20 cellular contexts compared by ENCODE assay signal in the genomic region with DNA sequence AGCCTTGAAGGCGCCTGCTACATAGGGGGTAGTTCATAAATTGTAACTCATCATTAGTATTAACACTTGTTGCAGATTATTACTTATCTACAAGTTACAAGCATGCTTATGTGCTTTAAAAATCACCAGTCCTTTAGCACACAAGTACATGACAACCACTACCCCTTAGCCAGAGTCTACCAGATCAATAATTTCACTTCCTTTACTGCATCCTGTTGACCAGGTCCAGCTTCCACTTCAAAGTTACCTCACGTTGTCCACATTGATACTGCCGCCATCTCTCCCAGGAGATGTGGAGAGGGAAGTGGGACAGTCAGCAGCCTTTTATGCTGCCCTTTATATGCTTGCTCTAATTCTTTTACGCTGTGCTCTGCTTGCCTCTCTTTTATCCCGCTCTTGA.
"Had no signal": no experiment of that assay in that cellular context is flagged by ENCODE, and none has a peak within 500 bp of the region (broad histone marks: within the 10 kb centered on the region; RNA-seq: fewer than 3 reads in every experiment).

No MANE protein-coding gene starts in this region.

- H3K9me3 Mint-ChIP-seq: activated T-cell treated with anti-CD3 and anti-CD28 coated beads, Interleukin-2, amount 50 U/mL, for 72 hours; stimulated activated memory B cell treated with anti-CD40 and anti-IgM and Interleukin-4, amounts not matched to agents 10 μg/mL and 1 μg/mL and 100 μg/mL, for 72 hours had no signal

- H3K27ac Mint-ChIP-seq: activated T-cell treated with anti-CD3 and anti-CD28 coated beads, Interleukin-2, amount 50 U/mL, for 72 hours; natural killer cell; stimulated activated memory B cell treated with anti-CD40 and anti-IgM and Interleukin-4, amounts not matched to agents 10 μg/mL and 1 μg/mL and 100 μg/mL, for 72 hours had no signal

- H3K4me3 Mint-ChIP-seq: activated T-cell treated with anti-CD3 and anti-CD28 coated beads, Interleukin-2, amount 50 U/mL, for 72 hours; central memory CD8-positive, alpha-beta T cell; natural killer cell; stimulated activated memory B cell treated with anti-CD40 and anti-IgM and Interleukin-4, amounts not matched to agents 10 μg/mL and 1 μg/mL and 100 μg/mL, for 72 hours had no signal

- H3K4me3 ChIP-seq: coronary artery, lung, smooth muscle cell had no signal

- H3K4me1 Mint-ChIP-seq: central memory CD8-positive, alpha-beta T cell; natural killer cell; stimulated activated memory B cell treated with anti-CD40 and anti-IgM and Interleukin-4, amounts not matched to agents 10 μg/mL and 1 μg/mL and 100 μg/mL, for 72 hours had no signal

- ATAC-seq: activated T-cell treated with anti-CD3 and anti-CD28 coated beads, Interleukin-2, amount 50 U/mL, for 72 hours; left lobe of liver; natural killer cell; sciatic nerve; stimulated activated memory B cell treated with anti-CD40 and anti-IgM and Interleukin-4, amounts not matched to agents 10 μg/mL and 1 μg/mL and 100 μg/mL, for 72 hours had no signal

- DNase-seq: activated CD4-positive, CD25-positive, alpha-beta regulatory T cell treated with anti-CD3 and anti-CD28 coated beads, Interleukin-2, amount 50 U/mL, for 72 hours; activated CD8-positive, alpha-beta memory T cell treated with anti-CD3 and anti-CD28 coated beads for 24 hours; activated CD8-positive, alpha-beta memory T cell treated with anti-CD3 and anti-CD28 coated beads, Interleukin-2, amount 50 U/mL, for 48 hours; activated effector memory CD4-positive, alpha-beta T cell treated with anti-CD3 and anti-CD28 coated beads, Interleukin-2, amount 50 U/mL, for 16 hours; activated naive CD4-positive, alpha-beta T cell treated with anti-CD3 and anti-CD28 coated beads, Interleukin-2, amount 50 U/mL, for 16 hours; activated T-cell treated with anti-CD3 and anti-CD28 coated beads, Interleukin-2, amount 50 U/mL, for 72 hours; erythroblast; foreskin melanocyte; glutamatergic neuron; hippocampal formation; islet precursor cell; natural killer cell; stimulated activated CD4-positive, alpha-beta T cell treated with anti-CD3 and anti-CD28 coated beads, Interleukin-4, amount 100 ng/mL, for 24 hours had no signal

- H3K36me3 Mint-ChIP-seq: natural killer cell; stimulated activated memory B cell treated with anti-CD40 and anti-IgM and Interleukin-4, amounts not matched to agents 10 μg/mL and 1 μg/mL and 100 μg/mL, for 72 hours had no signal

- H3K27me3 Mint-ChIP-seq: central memory CD8-positive, alpha-beta T cell; stimulated activated memory B cell treated with anti-CD40 and anti-IgM and Interleukin-4, amounts not matched to agents 10 μg/mL and 1 μg/mL and 100 μg/mL, for 72 hours had no signal
